ENCODE assay signal across 8 cellular contexts in the genomic region with DNA sequence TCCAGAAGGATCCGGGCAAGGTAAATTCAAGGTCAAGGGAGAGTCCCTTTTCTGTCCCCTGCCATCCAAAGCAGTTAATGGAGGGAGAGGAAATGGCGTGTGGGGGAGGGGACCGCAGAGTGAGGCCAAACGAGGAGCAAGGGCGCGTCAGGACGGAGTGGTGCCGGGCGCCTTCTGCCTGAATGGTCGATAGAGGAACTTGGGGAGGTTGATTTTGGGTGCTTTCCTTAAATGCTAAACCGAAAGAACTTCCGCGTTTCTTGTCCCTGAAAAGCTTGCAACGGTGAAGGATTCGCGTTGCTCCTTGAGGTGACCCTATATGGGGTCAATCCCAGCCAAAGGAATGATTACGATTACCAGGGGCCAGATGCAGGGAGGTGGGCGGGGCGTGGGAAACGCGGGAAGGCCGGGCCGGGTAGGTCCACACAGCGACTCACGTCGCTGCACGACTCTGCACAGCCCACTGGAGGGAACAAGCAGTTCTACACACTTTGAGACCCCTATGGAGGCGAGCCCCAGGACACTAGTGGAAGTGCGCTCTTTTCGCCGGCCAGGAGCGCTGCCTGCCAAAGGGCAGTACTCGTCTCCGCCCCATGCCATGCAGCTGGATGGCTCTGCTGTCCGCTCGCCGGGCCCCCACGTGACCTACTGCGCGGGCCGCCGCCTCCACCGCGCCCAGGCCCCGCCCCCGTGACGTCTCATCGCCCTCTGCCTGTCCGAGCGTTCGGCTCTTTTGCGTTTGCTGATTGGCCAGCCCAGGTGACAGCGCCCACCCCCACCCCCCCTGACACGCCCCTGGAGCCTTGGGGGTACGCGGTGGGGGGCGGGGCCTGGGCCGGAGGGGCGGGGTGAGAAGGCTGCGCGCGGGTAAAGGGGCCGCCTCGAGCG.
DNase-seq lines count a peak whose midpoint lies in the region; ATAC-seq and TF ChIP-seq lines count a peak whose summit lies in the region.

No MANE protein-coding gene starts in this region.

- DNase-seq in NCI-H2029 (lab: John Stamatoyannopoulos, UW) (peak; percentile 83), T-helper 22 cell (ENCODE audit: low read depth) (peak; percentile 82), astrocyte of the cerebellum (ENCODE audit: low read depth) (peak; percentile 72), hippocampal formation (lab: John Stamatoyannopoulos, UW) (peak; percentile 80 to 95), retina (peak; percentile 93), NCI-H1694 treated with DMSO at 0.1 percent for 48 hours (lab: John Stamatoyannopoulos, UW) (no peak)

- H3K4me3 ChIP-seq in astrocyte of the cerebellum (ENCODE audit: low read depth, low read length): peak overlapping the region; percentile 54

- ATAC-seq in GM18508 (IDR thresholded peaks at IDR 0.05; ENCODE audit: insufficient read depth, unreplicated experiment) (peak; percentile 54), HG02973 (IDR thresholded peaks at IDR 0.05; ENCODE audit: unreplicated experiment) (peak; percentile 87)

- in situ Hi-C loops in astrocyte of the cerebellum (cut with HindIII; ENCODE audit: low sequenced_read_pairs): no loop called here

- TF ChIP-seq CTCF in astrocyte of the cerebellum (IDR thresholded peaks at IDR 0.05; ENCODE audit: low read depth, low read length, missing control alignments): no peak
